Comparison of ENCODE assay signal across 1 cellular context in genomic region chr2:217247511-217247910, GRCh38.
TF ChIP-seq lines count a peak whose summit lies in the region.

No MANE protein-coding gene starts in this region.

TF ChIP-seq in IMR-90, 13 proteins besides CTCF, POLR2A, EP300 and RAD21:
- TF ChIP-seq, protein P1, sequence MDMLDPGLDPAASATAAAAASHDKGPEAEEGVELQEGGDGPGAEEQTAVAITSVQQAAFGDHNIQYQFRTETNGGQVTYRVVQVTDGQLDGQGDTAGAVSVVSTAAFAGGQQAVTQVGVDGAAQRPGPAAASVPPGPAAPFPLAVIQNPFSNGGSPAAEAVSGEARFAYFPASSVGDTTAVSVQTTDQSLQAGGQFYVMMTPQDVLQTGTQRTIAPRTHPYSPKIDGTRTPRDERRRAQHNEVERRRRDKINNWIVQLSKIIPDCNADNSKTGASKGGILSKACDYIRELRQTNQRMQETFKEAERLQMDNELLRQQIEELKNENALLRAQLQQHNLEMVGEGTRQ (IDR thresholded peaks at IDR 0.05; ENCODE audit: low read depth, low read length): no peak
- TF ChIP-seq MAFK (IDR thresholded peaks at IDR 0.05; ENCODE audit: low read depth, low read length) (no peak), ELK1 (IDR thresholded peaks at IDR 0.05; ENCODE audit: borderline replicate concordance, low read depth, low read length) (no peak), BHLHE40 (IDR thresholded peaks at IDR 0.05; ENCODE audit: low read depth, low read length) (no peak), RCOR1 (IDR thresholded peaks at IDR 0.05; ENCODE audit: insufficient replicate concordance, low read length) (no peak), RFX5 (IDR thresholded peaks at IDR 0.05; ENCODE audit: low read depth, low read length) (no peak), NFE2L2 (IDR thresholded peaks at IDR 0.05; ENCODE audit: low read depth, low read length) (no peak), SMC3 (IDR thresholded peaks at IDR 0.05; ENCODE audit: low read depth, low read length) (no peak), CHD1 (IDR thresholded peaks at IDR 0.05; ENCODE audit: low read depth, low read length) (no peak), CEBPB (IDR thresholded peaks at IDR 0.05; ENCODE audit: low read depth, low read length) (no peak), FOS (IDR thresholded peaks at IDR 0.05; ENCODE audit: low read depth, low read length) (no peak), MAZ (IDR thresholded peaks at IDR 0.05; ENCODE audit: borderline replicate concordance, low read depth, low read length) (no peak), MXI1 (IDR thresholded peaks at IDR 0.05; ENCODE audit: borderline replicate concordance, low read depth, low read length) (no peak)
